In the genomic region with DNA sequence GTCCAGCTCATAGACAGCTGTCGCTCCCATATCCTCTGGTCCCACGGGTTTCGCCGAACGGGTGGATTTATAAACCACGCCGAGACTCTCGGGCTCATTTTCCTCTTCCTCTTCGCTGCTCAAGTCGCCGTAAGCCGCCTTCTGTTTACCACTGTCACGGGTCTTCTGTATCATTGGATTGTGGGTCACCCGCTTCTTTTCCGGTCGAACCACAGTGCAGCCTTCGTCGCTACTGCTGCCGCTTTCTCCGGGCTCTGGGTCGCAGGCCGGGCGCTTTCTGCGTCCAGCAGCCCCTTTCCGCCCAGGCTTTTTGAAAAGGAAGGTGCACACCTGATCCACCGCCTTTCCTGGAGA, we compare ENCODE assay signal across 1 cellular context.
TF ChIP-seq lines count a peak whose summit lies in the region.

No MANE protein-coding gene starts in this region.

TF ChIP-seq in GM12891, 5 proteins besides CTCF, POLR2A, EP300 and RAD21 (continued from another document):
- no peak for TF ChIP-seq TAF1 (IDR thresholded peaks at IDR 0.05; ENCODE audit: low read depth, low read length)
- TF ChIP-seq SPI1 (IDR thresholded peaks at IDR 0.05; ENCODE audit: low read depth, low read length): no peak
- no peak for TF ChIP-seq POU2F2 (IDR thresholded peaks at IDR 0.05; ENCODE audit: low read depth, low read length)
- no peak for TF ChIP-seq POLR2AphosphoS5 (IDR thresholded peaks at IDR 0.05; ENCODE audit: low read depth, low read length)
